18 cellular contexts compared by ENCODE assay signal in the genomic region with DNA sequence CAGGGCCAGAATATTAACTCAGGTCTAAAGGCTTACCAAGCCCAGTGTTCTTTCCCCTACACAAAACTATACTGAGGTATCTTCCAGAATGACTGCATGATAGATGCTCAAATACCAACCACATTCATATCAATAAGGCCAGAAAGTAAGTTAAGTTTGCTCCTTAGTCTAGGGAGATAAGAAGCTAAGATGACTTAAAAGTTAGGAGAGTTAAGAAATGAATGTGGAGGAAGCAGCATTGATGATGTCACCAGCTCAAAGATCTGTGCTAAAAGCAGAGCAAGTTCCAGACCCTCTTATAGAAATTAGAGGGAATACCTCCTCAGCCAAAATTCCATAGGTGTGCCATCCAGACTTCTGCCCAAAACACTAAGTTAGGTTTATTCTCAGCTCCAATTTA. TPM values are rescaled to one million over a fixed set of nuclear protein-coding genes. Genes with fewer than 3 reads are reported as not detected.
DNase-seq lines count a peak whose midpoint lies in the region; ATAC-seq and TF ChIP-seq lines count a peak whose summit lies in the region.
"Had no signal": no experiment of that assay in that cellular context is flagged by ENCODE, and none has a peak within 500 bp of the region (broad histone marks: within the 10 kb centered on the region; RNA-seq: fewer than 3 reads in every experiment).

No MANE protein-coding gene starts in this region.

- peak overlapping the region; percentile 5 for H3K4me3 Mint-ChIP-seq in neural crest cell
- H3K4me3 Mint-ChIP-seq: B cell, neural progenitor cell had no signal

- peaks cover 20% of the 10 kb centered on the region for H3K36me3 ChIP-seq in PC-3 (ENCODE audit: low read depth, low read length)
- H3K36me3 ChIP-seq: colonic mucosa had no signal

- H2AFZ ChIP-seq in PC-3 (ENCODE audit: low read length): no peak overlapping the region
- H2AFZ ChIP-seq: neural progenitor cell had no signal

- peak overlapping the region; percentile 66 for H3K4me2 ChIP-seq in PC-3 (ENCODE audit: low read length)
- H3K4me2 ChIP-seq: neural progenitor cell had no signal

- ATAC-seq in PC-3 (no peak), HG02759 (IDR thresholded peaks at IDR 0.05; ENCODE audit: unreplicated experiment) (no peak), GM18498 (IDR thresholded peaks at IDR 0.05; ENCODE audit: unreplicated experiment) (no peak)

- intact Hi-C loops in PC-3 (cut with micrococcal nuclease): loop anchor here (1.0 kb wide), 1 partner anchor 33 kb away; no protein-coding TSS in a partner anchor

- H3K36me3 Mint-ChIP-seq in neural crest cell (ENCODE audit: low read depth): peaks cover 18% of the 10 kb centered on the region

- H4K20me1 ChIP-seq in PC-3 (ENCODE audit: low read length): peaks cover 66% of the 10 kb centered on the region

- no peaks in the 10 kb centered on the region for H3K27me3 ChIP-seq in PC-3 (ENCODE audit: low read length)
- H3K27me3 ChIP-seq: colonic mucosa, neural progenitor cell had no signal

- H3K4me1 ChIP-seq in PC-3 (ENCODE audit: insufficient read depth, low read length): peaks cover 45% of the 10 kb centered on the region

- BruUV-seq in PC-3 (replicated peaks; lab: Mats Ljungman, UMichigan): no TSS peak

- no peak for TF ChIP-seq CTCF in PC-3 (conservative IDR thresholded peaks at IDR 0.05; ENCODE audit: low read depth, low read length)
- no peak for TF ChIP-seq CTCF in choroid plexus epithelial cell (conservative IDR thresholded peaks at IDR 0.05; ENCODE audit: low read depth, low read length)
- TF ChIP-seq CTCF in neural crest cell (conservative IDR thresholded peaks at IDR 0.05): no peak

- H3K9me3 Mint-ChIP-seq in neural crest cell: peaks cover 5% of the 10 kb centered on the region
- H3K9me3 Mint-ChIP-seq: activated T-helper 2 cell treated with anti-CD3 and anti-CD28 coated beads, Interferon-gamma antibody, Interleukin-2, Interleukin-4, amounts not matched to agents 10 μg/mL and 5 μg/mL and 100 μg/mL, durations not matched to agents 14 hours and 24 hours and 36 hours had no signal

- no peak overlapping the region for H3K27ac Mint-ChIP-seq in neural crest cell (ENCODE audit: unreplicated experiment)
- H3K27ac Mint-ChIP-seq: activated T-helper 2 cell treated with anti-CD3 and anti-CD28 coated beads, Interferon-gamma antibody, Interleukin-2, Interleukin-4, amounts not matched to agents 10 μg/mL and 5 μg/mL and 100 μg/mL, durations not matched to agents 14 hours and 24 hours and 36 hours; B cell; neural progenitor cell had no signal

- H3K9ac ChIP-seq in PC-3 (ENCODE audit: low read length): no peak overlapping the region
- H3K9ac ChIP-seq: neural progenitor cell had no signal

- peak overlapping the region; percentile 42 for H3K27ac ChIP-seq in PC-3 (ENCODE audit: low read length)
- H3K27ac ChIP-seq: colonic mucosa, neural progenitor cell had no signal

- POLR2A ChIA-PET in PC-3 (lab: Charles Lee; ENCODE audit: unreplicated experiment): interaction anchor here (0.5 to 0.7 kb wide), 2 partner anchors 39 to 41 kb away, joined by 3 to 5 read pairs; no protein-coding TSS in a partner anchor

- no peak overlapping the region; the same call in 1 of the 2 replicates for H3K4me3 ChIP-seq in PC-3 (ENCODE audit: low read length)
- no peak overlapping the region for H3K4me3 ChIP-seq in choroid plexus epithelial cell (ENCODE audit: low read depth, low read length)
- H3K4me3 ChIP-seq: colonic mucosa, neural progenitor cell had no signal

- H3K79me2 ChIP-seq in PC-3 (ENCODE audit: low read length): peaks cover 100% of the 10 kb centered on the region

- peaks cover 35% of the 10 kb centered on the region for H3K4me1 Mint-ChIP-seq in neural crest cell

- H3K9me3 ChIP-seq in PC-3 (ENCODE audit: low read length): no peaks in the 10 kb centered on the region
- H3K9me3 ChIP-seq: colonic mucosa had no signal

- H3K27me3 Mint-ChIP-seq in neural crest cell (ENCODE audit: low read depth): no peaks in the 10 kb centered on the region
- H3K27me3 Mint-ChIP-seq: B cell had no signal

- peaks cover 7% of the 10 kb centered on the region for H3F3A ChIP-seq in PC-3 (ENCODE audit: low read length, unreplicated experiment)

- DNase-seq in EL: peak; percentile 14
- DNase-seq in PC-3: no peak
- peak; percentile 38 for DNase-seq in choroid plexus epithelial cell (ENCODE audit: low read depth)
- DNase-seq in neural crest cell (ENCODE audit: low read depth, low spot score): no peak
- no peak for DNase-seq in SHP77 (lab: John Stamatoyannopoulos, UW)
- no peak for DNase-seq in NCI-H1436 treated with DMSO at 0.1 percent for 48 hours (lab: John Stamatoyannopoulos, UW)
- DNase-seq: activated CD8-positive, alpha-beta memory T cell treated with anti-CD3 and anti-CD28 coated beads for 24 hours; amygdala; colonic mucosa; DMS 273 treated with DMSO at 0.1 percent for 48 hours; mesendoderm; NCI-H82; retina had no signal

- CTCF ChIA-PET in PC-3 (lab: Charles Lee): interaction anchor here (0.7 to 1.3 kb wide), 2 partner anchors 11 to 53 kb away, joined by 4 read pairs; no protein-coding TSS in a partner anchor

- H3K9me2 ChIP-seq in PC-3 (replicated peaks; ENCODE audit: low read length): no peaks in the 10 kb centered on the region

RNA-seq across cellular contexts. Expression of gene PPP4R1, which starts 6.1 kb away (rescaled TPM):
- total RNA-seq in PC-3 (2014; rRNA removed) (154 and 185 TPM in 2 replicates), neural crest cell (136 and 138 TPM in 2 replicates)

Comparison
In these comparisons a context has a peak if more than half of its experiments do, and no peak if none do; other contexts are left out.
1. DNase-seq: peak in EL (single experiment) and choroid plexus epithelial cell (single experiment); none in PC-3 (single experiment), neural crest cell (single experiment), SHP77 (0 of 2) and NCI-H1436 treated with DMSO at 0.1 percent for 48 hours (single experiment).